In the genomic region with DNA sequence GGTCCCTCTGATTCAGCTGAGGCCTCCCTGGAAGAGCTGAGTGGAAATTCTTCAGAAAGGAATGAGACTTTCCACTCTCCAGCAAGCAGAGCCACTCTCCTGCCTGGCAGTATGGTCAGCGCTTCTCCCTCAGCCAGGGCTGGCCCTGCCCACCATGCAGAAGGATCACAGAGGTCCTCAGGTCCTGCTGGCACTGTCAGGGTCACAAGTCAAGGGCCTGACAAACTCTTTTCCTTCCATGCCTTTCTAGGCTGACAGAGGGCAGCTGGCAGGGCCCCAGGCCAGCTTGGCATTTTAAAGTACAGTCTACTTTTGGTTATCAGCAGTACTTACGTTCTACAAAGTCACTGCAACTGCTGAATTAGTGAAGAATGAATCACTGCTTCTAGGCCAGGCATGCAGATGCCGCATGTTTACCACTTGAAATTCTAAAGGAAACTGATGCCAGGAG, we compare ENCODE assay signal across 17 cellular contexts.
DNase-seq lines count a peak whose midpoint lies in the region; ATAC-seq and TF ChIP-seq lines count a peak whose summit lies in the region.
"Had no signal": no experiment of that assay in that cellular context is flagged by ENCODE, and none has a peak within 500 bp of the region (broad histone marks: within the 10 kb centered on the region; RNA-seq: fewer than 3 reads in every experiment).

No MANE protein-coding gene starts in this region.

- ATAC-seq in GM19328 (IDR thresholded peaks at IDR 0.05; ENCODE audit: unreplicated experiment), result no peak
- ATAC-seq in HG03045 (IDR thresholded peaks at IDR 0.05; ENCODE audit: unreplicated experiment), result no peak
- no peak for ATAC-seq in HG02759 (IDR thresholded peaks at IDR 0.05; ENCODE audit: unreplicated experiment)
- ATAC-seq: activated CD4-positive, alpha-beta T cell treated with anti-CD3 and anti-CD28 coated beads for 36 hours; natural killer cell treated with Interleukin-12 subunit alpha and Interleukin-12 subunit beta and Interleukin-15 and Interleukin-18, amount 100 ng/mL, for 72 hours; Panc1 had no signal

- no peak for TF ChIP-seq CTCF in brain microvascular endothelial cell (IDR thresholded peaks at IDR 0.05; ENCODE audit: low read depth, low read length, missing control alignments)
- TF ChIP-seq CTCF in stomach (IDR thresholded peaks at IDR 0.05), result no peak
- TF ChIP-seq CTCF in GM13976 (IDR thresholded peaks at IDR 0.05; ENCODE audit: borderline replicate concordance, control extremely low read depth, extremely low read depth, insufficient read depth, missing control alignments), result no peak

- WGBS in stomach, 5 donors, result 50 to 65% (median 58%) methylated on average over 3 of the region's 3 CpGs

- intact Hi-C loops in stomach (cut with DNase I; ENCODE audit: low total_unique reads), result no loop called here

- in situ Hi-C loops in brain microvascular endothelial cell (cut with HindIII; ENCODE audit: low pct_ligation_motif_present, low sequenced_read_pairs), result no loop called here
- in situ Hi-C loops in GM13976 (cut with MboI; ENCODE audit: low sequenced_read_pairs, unreplicated experiment), result no loop called here

- DNase-seq in HS-27A (ENCODE audit: low read depth), result peak; percentile 35
- DNase-seq in brain microvascular endothelial cell, result peak; percentile 56
- DNase-seq in kidney glomerular epithelial cell (lab: John Stamatoyannopoulos, UW), result peak; percentile 87
- peak; percentile 30 for DNase-seq in stomach
- no peak for DNase-seq in GM13976 (ENCODE audit: low spot score)
- DNase-seq: activated CD4-positive, alpha-beta T cell treated with anti-CD3 and anti-CD28 coated beads for 36 hours; anterior cingulate cortex; CD8-positive, alpha-beta memory T cell; effector CD8-positive, alpha-beta T cell; NCI-H1436; NCI-H524 treated with DMSO at 0.1 percent for 48 hours had no signal

- H3K27me3 ChIP-seq in brain microvascular endothelial cell (replicated peaks), result no peaks in the 10 kb centered on the region
- H3K27me3 ChIP-seq in stomach, result no peaks in the 10 kb centered on the region

- H3K36me3 ChIP-seq in brain microvascular endothelial cell (replicated peaks) (no peaks in the 10 kb centered on the region), stomach (no peaks in the 10 kb centered on the region)

- no peaks in the 10 kb centered on the region for H3K9me3 ChIP-seq in stomach

- no peak for TF ChIP-seq POLR2A in stomach (IDR thresholded peaks at IDR 0.05)

- no peak for TF ChIP-seq EP300 in stomach (IDR thresholded peaks at IDR 0.05)

- H3K27ac ChIP-seq in brain microvascular endothelial cell (peak overlapping the region; percentile 30), stomach (peak overlapping the region in 2 of 5 donors; percentile 7 to 22)
- H3K27ac ChIP-seq: skin epidermis had no signal

- H3K4me3 ChIP-seq in brain microvascular endothelial cell (ENCODE audit: low read depth, low read length) (no peak overlapping the region), stomach (no peak overlapping the region)
- H3K4me3 ChIP-seq: skin epidermis had no signal

- peaks cover 0 to 11% (median 0%) of the 10 kb centered on the region in 4 donors for H3K4me1 ChIP-seq in stomach
